Comparison of ENCODE assay signal across 11 cellular contexts in the genomic region with DNA sequence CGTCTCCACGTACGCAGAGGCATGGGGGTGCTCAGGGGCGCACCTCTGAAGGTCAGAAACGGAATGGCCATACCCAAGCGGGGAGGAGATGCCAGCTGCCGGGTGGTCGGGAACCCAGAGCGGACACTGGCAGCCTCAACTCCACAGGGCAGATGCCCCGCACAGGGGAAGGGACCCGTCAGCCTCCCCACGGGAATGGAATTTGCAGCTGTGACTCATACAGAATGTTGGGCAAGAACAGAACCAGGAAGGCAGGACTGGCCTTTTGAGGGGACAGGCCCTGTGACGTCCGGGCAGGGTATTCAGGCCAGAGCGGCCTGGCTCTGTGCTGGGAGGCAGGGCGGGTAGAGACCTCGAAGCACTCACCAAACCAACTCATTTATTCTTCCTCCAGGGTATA. TPM values are rescaled to one million over a fixed set of nuclear protein-coding genes. Genes with fewer than 3 reads are reported as not detected.
DNase-seq lines count a peak whose midpoint lies in the region; ATAC-seq and TF ChIP-seq lines count a peak whose summit lies in the region.
"Had no signal": no experiment of that assay in that cellular context is flagged by ENCODE, and none has a peak within 500 bp of the region (broad histone marks: within the 10 kb centered on the region; RNA-seq: fewer than 3 reads in every experiment).

No MANE protein-coding gene starts in this region.

- no peak overlapping the region for H3K4me3 Mint-ChIP-seq in endodermal cell
- H3K4me3 Mint-ChIP-seq in activated T-cell treated with anti-CD3 and anti-CD28 coated beads, Interleukin-2, amount 50 U/mL, for 24 hours: no peak overlapping the region
- no peak overlapping the region for H3K4me3 Mint-ChIP-seq in GM23338
- H3K4me3 Mint-ChIP-seq: activated CD4-positive, alpha-beta T cell treated with anti-CD3 and anti-CD28 coated beads for 36 hours had no signal

- H3K36me3 ChIP-seq in PC-9 (ENCODE audit: low read depth) (no peaks in the 10 kb centered on the region), endodermal cell (ENCODE audit: control insufficient read depth, insufficient read depth, low read length) (peaks cover 81% of the 10 kb centered on the region), osteoblast (ENCODE audit: insufficient read depth, low read length) (peaks cover 12% of the 10 kb centered on the region), GM23338 (ENCODE audit: insufficient read depth) (peaks cover 40% of the 10 kb centered on the region)

- H2AFZ ChIP-seq in PC-9 (no peak overlapping the region), osteoblast (ENCODE audit: low read length) (peak overlapping the region; percentile 75), GM23338 (no peak overlapping the region)

- no peak overlapping the region for H3K4me3 ChIP-seq in AG04450 (ENCODE audit: low read depth, low read length)
- H3K4me3 ChIP-seq in PC-9: no peak overlapping the region
- H3K4me3 ChIP-seq in endodermal cell (ENCODE audit: low read length): no peak overlapping the region
- H3K4me3 ChIP-seq in osteoblast (ENCODE audit: insufficient read depth, low read length): no peak overlapping the region
- no peak overlapping the region for H3K4me3 ChIP-seq in GM23338

- H3K27me3 ChIP-seq in AG04450 (ENCODE audit: control insufficient read depth, insufficient read depth, low read length) (no peaks in the 10 kb centered on the region), PC-9 (ENCODE audit: insufficient read depth, low read depth) (no peaks in the 10 kb centered on the region), endodermal cell (ENCODE audit: control insufficient read depth, insufficient read depth, low read length, poor library complexity, severe bottlenecking) (no peaks in the 10 kb centered on the region), osteoblast (ENCODE audit: insufficient read depth, low read length) (no peaks in the 10 kb centered on the region), GM23338 (ENCODE audit: insufficient read depth) (no peaks in the 10 kb centered on the region)

- peak; percentile 23 for DNase-seq in AG04450 (ENCODE audit: low read depth, low spot score)
- peak; percentile 31 to 58 for DNase-seq in PC-9
- peak; percentile 53 for DNase-seq in endodermal cell
- DNase-seq in osteoblast (ENCODE audit: insufficient read length, low spot score, missing footprints): peak; percentile 94
- DNase-seq in NCI-H2107 treated with DMSO at 0.1 percent for 48 hours (lab: John Stamatoyannopoulos, UW; ENCODE audit: unreplicated experiment): no peak
- DNase-seq in activated T-cell treated with anti-CD3 and anti-CD28 coated beads, Interleukin-2, amount 50 U/mL, for 24 hours: no peak
- no peak for DNase-seq in GM23338 (ENCODE audit: low spot score)
- no peak for DNase-seq in stimulated activated CD4-positive, alpha-beta T cell treated with anti-CD3 and anti-CD28 coated beads, Interleukin-15, amount 100 ng/mL, for 24 hours
- DNase-seq: activated CD4-positive, alpha-beta T cell treated with anti-CD3 and anti-CD28 coated beads for 36 hours; retina had no signal

- CTCF ChIA-PET in AG04450 (lab: Charles Lee) (interaction anchor here (0.9 kb wide), 1 partner anchor 8 kb away, joined by 3 read pairs; the partner anchor contains the start of gene AFMID), PC-9 (lab: Charles Lee) (no interaction called here)

- H3K79me2 ChIP-seq in PC-9 (ENCODE audit: low read depth) (no peaks in the 10 kb centered on the region), osteoblast (ENCODE audit: insufficient read depth, low read length) (no peaks in the 10 kb centered on the region), GM23338 (replicated peaks; ENCODE audit: insufficient read depth) (0 out of 2 replicates have a peak, but pooled peaks cover 8% of the 10 kb centered on the region)

- H3K4me1 Mint-ChIP-seq in endodermal cell (peaks cover 12% of the 10 kb centered on the region), GM23338 (peaks cover 23% of the 10 kb centered on the region)
- H3K4me1 Mint-ChIP-seq in activated T-cell treated with anti-CD3 and anti-CD28 coated beads, Interleukin-2, amount 50 U/mL, for 24 hours (ENCODE audit: low read depth): peaks cover 36% of the 10 kb centered on the region

- no peaks in the 10 kb centered on the region for H3K9me3 Mint-ChIP-seq in endodermal cell
- H3K9me3 Mint-ChIP-seq in activated T-cell treated with anti-CD3 and anti-CD28 coated beads, Interleukin-2, amount 50 U/mL, for 24 hours: no peaks in the 10 kb centered on the region
- no peaks in the 10 kb centered on the region; the same call in 2 of the 3 replicates for H3K9me3 Mint-ChIP-seq in GM23338

- WGBS in endodermal cell (ENCODE audit: insufficient coverage in 1 of 2, insufficient read length in 1 of 2), 2 experiments: 96 to 97% methylated on average over 12 to 17 of the region's 17 CpGs

- peak overlapping the region; percentile 61 for H3K27ac ChIP-seq in AG04450 (ENCODE audit: low read depth, low read length)
- H3K27ac ChIP-seq in PC-9: no peak overlapping the region
- H3K27ac ChIP-seq in endodermal cell (ENCODE audit: low read depth, low read length): no peak overlapping the region
- no peak overlapping the region for H3K27ac ChIP-seq in osteoblast (ENCODE audit: low read depth, low read length)
- H3K27ac ChIP-seq in GM23338 (ENCODE audit: low read depth): no peak overlapping the region

- H3K9ac ChIP-seq in endodermal cell (ENCODE audit: extremely low read depth, low read length, poor library complexity, severe bottlenecking): no peak overlapping the region

- H3K27me3 Mint-ChIP-seq in endodermal cell (ENCODE audit: insufficient read depth) (no peaks in the 10 kb centered on the region), GM23338 (ENCODE audit: insufficient read depth, low read depth, poor library complexity) (peaks cover 9% of the 10 kb centered on the region)
- no peaks in the 10 kb centered on the region for H3K27me3 Mint-ChIP-seq in activated T-cell treated with anti-CD3 and anti-CD28 coated beads, Interleukin-2, amount 50 U/mL, for 24 hours
- H3K27me3 Mint-ChIP-seq: activated CD4-positive, alpha-beta T cell treated with anti-CD3 and anti-CD28 coated beads for 36 hours had no signal

- H3K4me2 ChIP-seq in PC-9 (no peak overlapping the region), osteoblast (ENCODE audit: insufficient read depth, low read length) (no peak overlapping the region), GM23338 (no peak overlapping the region)

- POLR2A ChIA-PET in AG04450 (lab: Yijun Ruan, JAX): no interaction called here
- POLR2A ChIA-PET in PC-9 (lab: Charles Lee; ENCODE audit: unreplicated experiment): interaction anchor here (0.6 kb wide), 1 partner anchor 191 kb away, joined by 3 read pairs; no protein-coding TSS in a partner anchor

- no TSS peak for BruUV-seq in PC-9 (replicated peaks; lab: Mats Ljungman, UMichigan)

- H3K4me1 ChIP-seq in PC-9 (replicated peaks; ENCODE audit: insufficient read depth): no peaks in the 10 kb centered on the region
- no peaks in the 10 kb centered on the region for H3K4me1 ChIP-seq in endodermal cell (ENCODE audit: control insufficient read depth, insufficient read depth, low read length)
- H3K4me1 ChIP-seq in osteoblast (ENCODE audit: insufficient read depth, low read length): no peaks in the 10 kb centered on the region
- peaks cover 3% of the 10 kb centered on the region; the same call in 1 of the 2 replicates for H3K4me1 ChIP-seq in GM23338 (ENCODE audit: insufficient read depth)

- ATAC-seq in GM23338: no peak
- ATAC-seq: activated CD4-positive, alpha-beta T cell treated with anti-CD3 and anti-CD28 coated beads for 36 hours had no signal

- H3K27ac Mint-ChIP-seq in endodermal cell (peak overlapping the region; percentile 48), GM23338 (no peak overlapping the region)
- no peak overlapping the region for H3K27ac Mint-ChIP-seq in activated T-cell treated with anti-CD3 and anti-CD28 coated beads, Interleukin-2, amount 50 U/mL, for 24 hours
- H3K27ac Mint-ChIP-seq: activated CD4-positive, alpha-beta T cell treated with anti-CD3 and anti-CD28 coated beads for 36 hours had no signal

- no peaks in the 10 kb centered on the region for H4K20me1 ChIP-seq in PC-9 (ENCODE audit: insufficient read depth)
- H4K20me1 ChIP-seq in osteoblast (ENCODE audit: insufficient read depth, low read length): peaks cover 5% of the 10 kb centered on the region
- peaks cover 23% of the 10 kb centered on the region for H4K20me1 ChIP-seq in GM23338 (replicated peaks; ENCODE audit: insufficient read depth)

- TF ChIP-seq CTCF in AG04450 (IDR thresholded peaks at IDR 0.05; ENCODE audit: low read depth, low read length): no peak
- no peak for TF ChIP-seq CTCF in PC-9 (conservative IDR thresholded peaks at IDR 0.05)
- no peak for TF ChIP-seq CTCF in endodermal cell (conservative IDR thresholded peaks at IDR 0.05)
- no peak for TF ChIP-seq CTCF in osteoblast (IDR thresholded peaks at IDR 0.05; ENCODE audit: extremely low read depth, low read depth, low read length)
- TF ChIP-seq CTCF in GM23338 (conservative IDR thresholded peaks at IDR 0.05; ENCODE audit: low read depth in 2 of 2): no peak

- intact Hi-C loops in PC-9 (cut with micrococcal nuclease; ENCODE audit: unreplicated experiment): no loop called here

- H3K36me3 Mint-ChIP-seq in endodermal cell (ENCODE audit: low read depth): peaks cover 60% of the 10 kb centered on the region
- H3K36me3 Mint-ChIP-seq in activated T-cell treated with anti-CD3 and anti-CD28 coated beads, Interleukin-2, amount 50 U/mL, for 24 hours (ENCODE audit: low read depth): peaks cover 89% of the 10 kb centered on the region
- peaks cover 88% of the 10 kb centered on the region for H3K36me3 Mint-ChIP-seq in GM23338 (ENCODE audit: low read depth)

- H3K9me2 ChIP-seq in PC-9 (ENCODE audit: insufficient read depth) (no peaks in the 10 kb centered on the region), GM23338 (ENCODE audit: insufficient read depth) (no peaks in the 10 kb centered on the region)

- H3F3A ChIP-seq in PC-9 (ENCODE audit: insufficient read depth, low read depth) (peaks cover 6% of the 10 kb centered on the region; the same call in 1 of the 2 replicates), GM23338 (replicated peaks; ENCODE audit: low read depth) (peaks cover 8% of the 10 kb centered on the region; the same call in 1 of the 2 replicates)

- H3K9me3 ChIP-seq in AG04450 (ENCODE audit: control insufficient read depth, insufficient read depth, low read length) (peaks cover 3% of the 10 kb centered on the region; the same call in 1 of the 2 replicates), PC-9 (ENCODE audit: insufficient read depth, low read depth) (no peaks in the 10 kb centered on the region), endodermal cell (ENCODE audit: control insufficient read depth, low read length) (no peaks in the 10 kb centered on the region), osteoblast (ENCODE audit: low read depth, low read length) (no peaks in the 10 kb centered on the region)

RNA-seq across cellular contexts. Expression of gene TK1, which starts 7.5 kb away (rescaled TPM):
- polyA plus RNA-seq in AG04450 (2011; rRNA removed) (27.1 and 31.4 TPM in 2 replicates), GM23338 (2016; fragmentation: Nextera tagmentation; extraction: Ambion mirVana) (74.5 and 74.6 TPM in 2 replicates)
- 22.8 and 35.1 TPM in 2 replicates for polyA minus RNA-seq in AG04450 (2011; rRNA and poly(A)+ RNA removed)
- total RNA-seq in PC-9 (2021) (137 and 147 TPM in 2 replicates), endodermal cell (10 to 100 TPM; 81.0 to 97.4 TPM), osteoblast (17.7 and 23.9 TPM in 2 replicates)
- 44.3 TPM for polyA plus RNA-seq in endodermal cell (2013, experiment 1 of 2)
- 48.8 TPM for polyA plus RNA-seq in endodermal cell (2013, experiment 2 of 2)
- total RNA-seq in GM23338 (2014; rRNA removed; shearing (Covaris generic)): 83.7 and 84.4 TPM in 2 replicates

RNA-seq across cellular contexts. Expression of gene AFMID, which starts 7.8 kb away (rescaled TPM):
- polyA plus RNA-seq in AG04450 (2011; rRNA removed) (26.2 and 30.2 TPM in 2 replicates), GM23338 (2016; fragmentation: Nextera tagmentation; extraction: Ambion mirVana) (36.8 and 38.0 TPM in 2 replicates)
- 28.3 and 40.6 TPM in 2 replicates for polyA minus RNA-seq in AG04450 (2011; rRNA and poly(A)+ RNA removed)
- total RNA-seq in PC-9 (2021) (30.4 and 43.6 TPM in 2 replicates), endodermal cell (10 to 100 TPM; 46.5 to 52.4 TPM), osteoblast (20.0 and 23.2 TPM in 2 replicates)
- 52.0 TPM for polyA plus RNA-seq in endodermal cell (2013, experiment 1 of 2)
- polyA plus RNA-seq in endodermal cell (2013, experiment 2 of 2): 48.2 TPM
- total RNA-seq in GM23338 (2014; rRNA removed; shearing (Covaris generic)): 43.0 and 47.5 TPM in 2 replicates

RNA-seq across cellular contexts. Expression of gene SYNGR2, which starts 11.0 kb away (rescaled TPM):
- polyA plus RNA-seq in AG04450 (2011; rRNA removed) (26.7 and 38.6 TPM in 2 replicates), GM23338 (2016; fragmentation: Nextera tagmentation; extraction: Ambion mirVana) (43.1 and 46.9 TPM in 2 replicates)
- 27.0 and 44.5 TPM in 2 replicates for polyA minus RNA-seq in AG04450 (2011; rRNA and poly(A)+ RNA removed)
- total RNA-seq in PC-9 (2021) (91.9 and 95.0 TPM in 2 replicates), endodermal cell (10 to 100 TPM; 39.2 to 39.6 TPM), osteoblast (1.5 and 3.3 TPM in 2 replicates)
- polyA plus RNA-seq in endodermal cell (2013, experiment 1 of 2): 21.7 TPM
- 16.9 TPM for polyA plus RNA-seq in endodermal cell (2013, experiment 2 of 2)
- total RNA-seq in GM23338 (2014; rRNA removed; shearing (Covaris generic)): 33.0 and 61.6 TPM in 2 replicates

RNA-seq across cellular contexts. Expression of gene C17orf99, which starts 33.2 kb away (rescaled TPM):
- polyA plus RNA-seq in AG04450 (2011; rRNA removed) (not detected in 2 replicates), GM23338 (2016; fragmentation: Nextera tagmentation; extraction: Ambion mirVana) (not detected in 2 replicates)
- polyA minus RNA-seq in AG04450 (2011; rRNA and poly(A)+ RNA removed): not detected in 2 replicates
- total RNA-seq in PC-9 (2021) (not detected in 2 replicates), endodermal cell (not detected), osteoblast (not detected in 2 replicates)
- polyA plus RNA-seq in endodermal cell (2013, experiment 1 of 2): not detected
- not detected for polyA plus RNA-seq in endodermal cell (2013, experiment 2 of 2)
- total RNA-seq in GM23338 (2014; rRNA removed; shearing (Covaris generic)): not detected in 2 replicates
- total RNA-seq: activated CD4-positive, alpha-beta T cell treated with anti-CD3 and anti-CD28 coated beads for 36 hours had no signal
- polyA plus RNA-seq: adipose tissue had no signal

RNA-seq across cellular contexts. Expression of gene BIRC5, which starts 34.7 kb away (rescaled TPM):
- 11.6 and 15.3 TPM in 2 replicates for polyA plus RNA-seq in AG04450 (2011; rRNA removed)
- 18.2 and 22.1 TPM in 2 replicates for polyA minus RNA-seq in AG04450 (2011; rRNA and poly(A)+ RNA removed)
- 72.4 and 91.0 TPM in 2 replicates for total RNA-seq in PC-9 (2021)
- total RNA-seq in endodermal cell: 10 to 100 TPM; 59.7 to 89.6 TPM
- 113 TPM for polyA plus RNA-seq in endodermal cell (2013, experiment 1 of 2)
- 112 TPM for polyA plus RNA-seq in endodermal cell (2013, experiment 2 of 2)
- total RNA-seq in osteoblast: 8.0 and 11.5 TPM in 2 replicates
- 89.7 and 114 TPM in 2 replicates for total RNA-seq in GM23338 (2014; rRNA removed; shearing (Covaris generic))
- 111 and 132 TPM in 2 replicates for polyA plus RNA-seq in GM23338 (2016; fragmentation: Nextera tagmentation; extraction: Ambion mirVana)

Comparison
In these comparisons a context has a peak if more than half of its experiments do, and no peak if none do; other contexts are left out.
1. DNase-seq: peak in AG04450 (single experiment), PC-9 (2 of 2), endodermal cell (single experiment) and osteoblast (single experiment); none in NCI-H2107 treated with DMSO at 0.1 percent for 48 hours (single experiment), activated T-cell treated with anti-CD3 and anti-CD28 coated beads, Interleukin-2, amount 50 U/mL, for 24 hours (single experiment), GM23338 (single experiment) and stimulated activated CD4-positive, alpha-beta T cell treated with anti-CD3 and anti-CD28 coated beads, Interleukin-15, amount 100 ng/mL, for 24 hours (single experiment).